ENCODE assay signal across 1 cellular context in genomic region chr17:64385187-64386083, GRCh38.
TF ChIP-seq lines count a peak whose summit lies in the region.

No MANE protein-coding gene starts in this region.

TF ChIP-seq in H1, 55 proteins besides CTCF, POLR2A, EP300 and RAD21 (continued from another document):
- TF ChIP-seq BCL11A (IDR thresholded peaks at IDR 0.05; ENCODE audit: low read depth in 2 of 2, low read length in 2 of 2): no peak
- TF ChIP-seq TAF7 (optimal IDR thresholded peaks at IDR 0.05; ENCODE audit: borderline replicate concordance, low read depth, low read length): no peak
